In the genomic region with DNA sequence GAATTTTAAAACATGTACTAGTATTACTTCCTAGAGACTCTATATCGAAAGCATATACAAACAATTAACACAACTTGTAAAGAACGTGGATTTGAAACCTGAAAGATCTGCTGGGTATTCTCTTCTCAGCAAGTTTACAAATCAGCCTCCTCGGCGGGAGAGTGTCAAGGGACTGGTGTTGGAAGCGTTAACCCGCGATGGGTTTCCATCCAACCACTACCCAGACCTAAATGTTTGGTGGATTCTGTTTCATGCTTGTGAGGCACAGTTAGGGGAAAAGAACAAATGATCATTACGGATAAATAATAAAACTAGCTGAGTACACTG, we compare ENCODE assay signal across 8 cellular contexts. TPM values are rescaled to one million over a fixed set of nuclear protein-coding genes. Genes with fewer than 3 reads are reported as not detected.
DNase-seq lines count a peak whose midpoint lies in the region; ATAC-seq and TF ChIP-seq lines count a peak whose summit lies in the region.

No MANE protein-coding gene starts in this region.

- H3K27me3 Mint-ChIP-seq in IgD-negative memory B cell = no peaks in the 10 kb centered on the region

- no peak for TF ChIP-seq CTCF in fibroblast of villous mesenchyme (IDR thresholded peaks at IDR 0.05; ENCODE audit: insufficient read depth, low read depth, low read length)

- H3K27ac ChIP-seq in trophoblast cell (ENCODE audit: low read depth, low read length) = no peak overlapping the region

- H3K18ac ChIP-seq in trophoblast cell (ENCODE audit: low read length) = no peak overlapping the region

- H3K4me2 ChIP-seq in trophoblast cell (ENCODE audit: low read length) = peak overlapping the region; percentile 66

- no peak overlapping the region for H2BK5ac ChIP-seq in trophoblast cell (ENCODE audit: low read depth, low read length, poor library complexity)

- H3K79me2 ChIP-seq in trophoblast cell (ENCODE audit: control insufficient read depth, insufficient read depth, low read length, poor library complexity) = peaks cover 4% of the 10 kb centered on the region

- H4K8ac ChIP-seq in trophoblast cell (ENCODE audit: low read depth, low read length) = no peak overlapping the region

- H2AK5ac ChIP-seq in trophoblast cell (ENCODE audit: low read length) = no peak overlapping the region

- H3K23ac ChIP-seq in trophoblast cell (ENCODE audit: low read length) = no peak overlapping the region

- H3K27me3 ChIP-seq in trophoblast cell (ENCODE audit: insufficient read depth, low read length) = no peaks in the 10 kb centered on the region

- H3K4ac ChIP-seq in trophoblast cell (ENCODE audit: low read depth, low read length) = no peak overlapping the region

- H3K4me1 ChIP-seq in trophoblast cell (ENCODE audit: control insufficient read depth in 1 of 2, insufficient read depth in 2 of 2, low read length in 2 of 2) = peaks cover 0 to 3% of the 10 kb centered on the region in 2 experiments

- DNase-seq in activated T-cell treated with anti-CD3 and anti-CD28 coated beads, Interleukin-2, amount 50 U/mL, for 48 hours = peak; percentile 66 to 70
- DNase-seq in fibroblast of villous mesenchyme (ENCODE audit: low read depth) (no peak), trophoblast cell (no peak), A172 (ENCODE audit: low spot score) (no peak), retina (no peak)

- peaks cover 10 to 17% (median 14%) of the 10 kb centered on the region in 3 donors for H3K4me1 Mint-ChIP-seq in IgD-negative memory B cell

- H2BK12ac ChIP-seq in trophoblast cell (ENCODE audit: low read length) = no peak overlapping the region

- peaks cover 4% of the 10 kb centered on the region for H3K79me1 ChIP-seq in trophoblast cell (ENCODE audit: low read length)

- H3K4me3 ChIP-seq in GM08714 (ENCODE audit: low read length) (peak overlapping the region; percentile 88), fibroblast of villous mesenchyme (ENCODE audit: low read depth, low read length) (peak overlapping the region; percentile 94), trophoblast cell (ENCODE audit: low read depth, low read length) (peak overlapping the region; percentile 90)

- no peak overlapping the region for H4K12ac ChIP-seq in trophoblast cell (ENCODE audit: low read depth, low read length)

- peak overlapping the region; percentile 92 for H3K9ac ChIP-seq in trophoblast cell (ENCODE audit: low read length)

- no peaks in the 10 kb centered on the region for H3K36me3 ChIP-seq in trophoblast cell (ENCODE audit: control insufficient read depth in 1 of 2, insufficient read depth in 2 of 2, low read length in 2 of 2)

- peak overlapping the region; percentile 89 to 98 (median 96) for H3K4me3 Mint-ChIP-seq in IgD-negative memory B cell

- no peaks in the 10 kb centered on the region for H3K9me3 ChIP-seq in trophoblast cell (ENCODE audit: insufficient read depth, low read depth, low read length)

- no peak overlapping the region for H3K14ac ChIP-seq in trophoblast cell (ENCODE audit: low read length)

- H3K9me3 Mint-ChIP-seq in IgD-negative memory B cell = no peaks in the 10 kb centered on the region

- no peak overlapping the region for H2AFZ ChIP-seq in trophoblast cell (ENCODE audit: insufficient read depth, low read length, poor library complexity)

- H3K36me3 Mint-ChIP-seq in IgD-negative memory B cell = no peaks in the 10 kb centered on the region

- no CpG with 5 or more reads among the region's 8 CpGs for WGBS in trophoblast cell (ENCODE audit: extremely low coverage, insufficient coverage, insufficient read length)

- no peak overlapping the region for H2BK120ac ChIP-seq in trophoblast cell (ENCODE audit: insufficient read depth, low read length, poor library complexity)

- peak overlapping the region; percentile 96 to 100 (median 100) for H3K27ac Mint-ChIP-seq in IgD-negative memory B cell

- ATAC-seq in GM21528 (IDR thresholded peaks at IDR 0.05; ENCODE audit: low FRiP score, unreplicated experiment) = peak; percentile 39

- H4K91ac ChIP-seq in trophoblast cell (ENCODE audit: low read depth, low read length) = no peak overlapping the region

RNA-seq across cellular contexts. Expression of a gene that starts 0.8 kb away (rescaled TPM):
- 30.7 TPM for polyA plus RNA-seq in IgD-negative memory B cell
- total RNA-seq in fibroblast of villous mesenchyme = 14.5 and 33.7 TPM in 2 replicates
- polyA plus RNA-seq in trophoblast cell (2013) = 5.9 and 6.8 TPM in 2 replicates
- total RNA-seq in A172 (2014; rRNA removed; shearing (Covaris generic)) = 13.2 and 15.8 TPM in 2 replicates

RNA-seq across cellular contexts. Expression of a gene that starts 58.4 kb away (rescaled TPM):
- polyA plus RNA-seq in IgD-negative memory B cell = 54.1 TPM
- 85.7 and 114 TPM in 2 replicates for total RNA-seq in fibroblast of villous mesenchyme
- 78.8 and 80.7 TPM in 2 replicates for polyA plus RNA-seq in trophoblast cell (2013)
- total RNA-seq in A172 (2014; rRNA removed; shearing (Covaris generic)) = 72.2 and 91.5 TPM in 2 replicates

Comparison
In these comparisons a context has a peak if more than half of its experiments do, and no peak if none do; other contexts are left out.
1. DNase-seq: peak in activated T-cell treated with anti-CD3 and anti-CD28 coated beads, Interleukin-2, amount 50 U/mL, for 48 hours (2 of 2); none in fibroblast of villous mesenchyme (single experiment), trophoblast cell (0 of 2), A172 (single experiment) and retina (single experiment).
2. Peak in every context shown above with its lines, with median percentiles within 50 percentile points of each other: H3K4me3 ChIP-seq.